8 cellular contexts compared by ENCODE assay signal in the genomic region with DNA sequence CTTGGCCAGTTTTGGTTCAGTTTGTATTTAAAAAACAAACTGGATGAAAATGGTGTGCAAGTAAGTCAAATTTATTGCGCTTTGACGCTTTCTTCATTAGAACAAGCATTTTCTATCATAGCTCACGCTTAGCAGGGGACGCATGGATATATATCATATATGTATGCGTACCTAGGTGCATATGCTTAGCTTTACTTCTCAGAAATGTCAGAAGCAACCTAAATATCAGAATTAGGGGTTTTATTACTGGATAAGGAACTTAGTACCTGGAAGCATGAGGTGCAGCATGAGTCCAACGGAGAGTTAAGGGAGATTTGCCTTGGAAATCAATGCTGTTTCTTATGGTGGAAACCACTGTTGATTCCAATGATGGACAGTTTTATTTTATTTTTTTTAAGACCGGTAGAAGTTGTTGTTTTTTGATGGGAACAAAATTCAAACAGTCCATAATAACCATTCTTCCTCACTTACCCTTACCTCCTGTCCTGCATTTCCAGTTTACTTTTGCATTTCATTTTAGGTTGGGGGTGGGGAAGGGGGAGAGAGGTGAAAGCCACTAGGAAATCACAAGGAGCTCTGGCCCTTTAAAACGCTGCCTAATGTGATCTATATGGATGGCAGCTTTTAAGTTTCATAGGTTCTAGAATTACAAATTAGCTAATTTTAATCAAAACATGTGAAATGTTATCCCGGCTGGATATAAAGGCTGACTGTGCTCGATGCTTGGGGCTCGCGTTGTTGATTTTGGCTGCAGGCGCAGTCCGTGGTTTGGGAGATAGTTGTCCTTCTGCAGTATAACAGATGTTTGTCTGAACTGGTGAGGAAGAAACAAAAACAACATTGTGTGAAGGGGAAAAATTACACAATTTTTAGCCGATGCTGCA. TPM values are rescaled to one million over a fixed set of nuclear protein-coding genes. Genes with fewer than 3 reads are reported as not detected.
DNase-seq lines count a peak whose midpoint lies in the region; ATAC-seq and TF ChIP-seq lines count a peak whose summit lies in the region.

No MANE protein-coding gene starts in this region.

- peaks cover 68% of the 10 kb centered on the region for H3K79me2 ChIP-seq in neural cell (replicated peaks; ENCODE audit: insufficient read depth, low read length)

- H3K4me3 ChIP-seq in CD8-positive, alpha-beta T cell (ENCODE audit: low read depth, low read length) = no peak overlapping the region
- peak overlapping the region; percentile 89 for H3K4me3 ChIP-seq in neural cell (ENCODE audit: low read length)

- H3K27ac Mint-ChIP-seq in CD8-positive, alpha-beta T cell = no peak overlapping the region
- no peak overlapping the region for H3K27ac Mint-ChIP-seq in endothelial cell (ENCODE audit: unreplicated experiment)

- H3K36me3 Mint-ChIP-seq in CD8-positive, alpha-beta T cell = peaks cover 3% of the 10 kb centered on the region
- H3K36me3 Mint-ChIP-seq in endothelial cell (ENCODE audit: low read depth, unreplicated experiment) = peaks cover 4% of the 10 kb centered on the region

- H4K20me1 ChIP-seq in neural cell (ENCODE audit: insufficient read depth) = peaks cover 14% of the 10 kb centered on the region

- H3K27me3 ChIP-seq in CD8-positive, alpha-beta T cell (ENCODE audit: insufficient read depth, low read length) = peaks cover 35% of the 10 kb centered on the region
- peaks cover 5% of the 10 kb centered on the region for H3K27me3 ChIP-seq in neural cell (ENCODE audit: insufficient read depth, low read depth, low read length)

- H3K9ac ChIP-seq in neural cell (ENCODE audit: low read length) = peak overlapping the region; percentile 93

- peak overlapping the region; percentile 94 for H3K4me2 ChIP-seq in neural cell (ENCODE audit: low read length)

- no peak for TF ChIP-seq EP300 in neural cell (conservative IDR thresholded peaks at IDR 0.05; ENCODE audit: poor library complexity, severe bottlenecking)

- no peaks in the 10 kb centered on the region for H3K9me3 ChIP-seq in CD8-positive, alpha-beta T cell (ENCODE audit: low read length)
- no peaks in the 10 kb centered on the region for H3K9me3 ChIP-seq in neural cell (ENCODE audit: low read length)

- no peaks in the 10 kb centered on the region for H3F3A ChIP-seq in neural cell (ENCODE audit: insufficient read depth, low read length, poor library complexity, severe bottlenecking)

- peaks cover 23% of the 10 kb centered on the region for H3K27me3 Mint-ChIP-seq in CD8-positive, alpha-beta T cell (ENCODE audit: low read depth)
- peaks cover 16% of the 10 kb centered on the region for H3K27me3 Mint-ChIP-seq in endothelial cell (ENCODE audit: unreplicated experiment)

- no peaks in the 10 kb centered on the region for H3K9me3 Mint-ChIP-seq in CD8-positive, alpha-beta T cell
- no peaks in the 10 kb centered on the region for H3K9me3 Mint-ChIP-seq in endothelial cell (ENCODE audit: unreplicated experiment)

- no peak for DNase-seq in CD8-positive, alpha-beta T cell
- DNase-seq in NCI-H1105 treated with DMSO at 0.1 percent for 48 hours (lab: John Stamatoyannopoulos, UW) (peak; percentile 37), endothelial cell (ENCODE audit: low spot score) (no peak), HuH-7 (ENCODE audit: low spot score) (no peak), UCSD-AML1 (lab: John Stamatoyannopoulos, UW; ENCODE audit: unreplicated experiment) (no peak), NCI-H1436 treated with DMSO at 0.1 percent for 48 hours (lab: John Stamatoyannopoulos, UW) (no peak)

- TF ChIP-seq CTCF in CD8-positive, alpha-beta T cell (IDR thresholded peaks at IDR 0.05) = no peak
- TF ChIP-seq CTCF in endothelial cell (IDR thresholded peaks at IDR 0.05; ENCODE audit: unreplicated experiment) (no peak), neural cell (IDR thresholded peaks at IDR 0.05; ENCODE audit: poor library complexity, severe bottlenecking) (no peak)

- H3K27ac ChIP-seq in CD8-positive, alpha-beta T cell (ENCODE audit: low read depth, low read length) = no peak overlapping the region
- peak overlapping the region; percentile 93 for H3K27ac ChIP-seq in neural cell (ENCODE audit: low read length)

- no peaks in the 10 kb centered on the region for H3K9me2 ChIP-seq in neural cell (ENCODE audit: insufficient read depth, low read length)

- H2AFZ ChIP-seq in neural cell (ENCODE audit: low read depth, low read length) = no peak overlapping the region

- H3K4me1 ChIP-seq in CD8-positive, alpha-beta T cell (ENCODE audit: insufficient read depth, low read length) = peaks cover 28% of the 10 kb centered on the region

- peak overlapping the region; percentile 87 for H3K4me3 Mint-ChIP-seq in CD8-positive, alpha-beta T cell
- peak overlapping the region; percentile 80 for H3K4me3 Mint-ChIP-seq in endothelial cell (ENCODE audit: unreplicated experiment)

- H3K36me3 ChIP-seq in CD8-positive, alpha-beta T cell (ENCODE audit: insufficient read depth, low read length) = no peaks in the 10 kb centered on the region
- no peaks in the 10 kb centered on the region for H3K36me3 ChIP-seq in neural cell (ENCODE audit: insufficient read depth, low read length)

- ATAC-seq in CD8-positive, alpha-beta T cell = no peak
- ATAC-seq in GM21529 (IDR thresholded peaks at IDR 0.05; ENCODE audit: unreplicated experiment) = no peak

- no peak for TF ChIP-seq RAD21 in neural cell (conservative IDR thresholded peaks at IDR 0.05)

- intact Hi-C loops in CD8-positive, alpha-beta T cell (cut with DNase I, micrococcal nuclease) = no loop called here

- POLR2A ChIA-PET in CD8-positive, alpha-beta T cell (lab: Charles Lee) = interaction anchor here (1.3 kb wide), 1 partner anchor 32 kb away, joined by 4 read pairs; a partner anchor contains a TSS

- CTCF ChIA-PET in CD8-positive, alpha-beta T cell (lab: Charles Lee) = interaction anchor here (0.9 to 1.2 kb wide), 2 partner anchors 13 to 32 kb away, joined by 3 to 4 read pairs; no protein-coding TSS in a partner anchor

- H3K4me1 Mint-ChIP-seq in CD8-positive, alpha-beta T cell (ENCODE audit: low read depth) = peaks cover 18% of the 10 kb centered on the region
- H3K4me1 Mint-ChIP-seq in endothelial cell (ENCODE audit: unreplicated experiment) = peaks cover 32% of the 10 kb centered on the region

TF ChIP-seq in neural cell, 6 proteins besides CTCF, POLR2A, EP300 and RAD21:
- TF ChIP-seq TAF1 (IDR thresholded peaks at IDR 0.05; ENCODE audit: low read depth) (no peak), EZH2 (IDR thresholded peaks at IDR 0.05; ENCODE audit: borderline replicate concordance, insufficient read depth, low read length, poor library complexity, severe bottlenecking) (no peak), MXI1 (conservative IDR thresholded peaks at IDR 0.05; ENCODE audit: poor library complexity, severe bottlenecking) (no peak), SMC3 (conservative IDR thresholded peaks at IDR 0.05; ENCODE audit: poor library complexity) (no peak), POLR2AphosphoS5 (IDR thresholded peaks at IDR 0.05) (no peak)
- TF ChIP-seq, protein P1, sequence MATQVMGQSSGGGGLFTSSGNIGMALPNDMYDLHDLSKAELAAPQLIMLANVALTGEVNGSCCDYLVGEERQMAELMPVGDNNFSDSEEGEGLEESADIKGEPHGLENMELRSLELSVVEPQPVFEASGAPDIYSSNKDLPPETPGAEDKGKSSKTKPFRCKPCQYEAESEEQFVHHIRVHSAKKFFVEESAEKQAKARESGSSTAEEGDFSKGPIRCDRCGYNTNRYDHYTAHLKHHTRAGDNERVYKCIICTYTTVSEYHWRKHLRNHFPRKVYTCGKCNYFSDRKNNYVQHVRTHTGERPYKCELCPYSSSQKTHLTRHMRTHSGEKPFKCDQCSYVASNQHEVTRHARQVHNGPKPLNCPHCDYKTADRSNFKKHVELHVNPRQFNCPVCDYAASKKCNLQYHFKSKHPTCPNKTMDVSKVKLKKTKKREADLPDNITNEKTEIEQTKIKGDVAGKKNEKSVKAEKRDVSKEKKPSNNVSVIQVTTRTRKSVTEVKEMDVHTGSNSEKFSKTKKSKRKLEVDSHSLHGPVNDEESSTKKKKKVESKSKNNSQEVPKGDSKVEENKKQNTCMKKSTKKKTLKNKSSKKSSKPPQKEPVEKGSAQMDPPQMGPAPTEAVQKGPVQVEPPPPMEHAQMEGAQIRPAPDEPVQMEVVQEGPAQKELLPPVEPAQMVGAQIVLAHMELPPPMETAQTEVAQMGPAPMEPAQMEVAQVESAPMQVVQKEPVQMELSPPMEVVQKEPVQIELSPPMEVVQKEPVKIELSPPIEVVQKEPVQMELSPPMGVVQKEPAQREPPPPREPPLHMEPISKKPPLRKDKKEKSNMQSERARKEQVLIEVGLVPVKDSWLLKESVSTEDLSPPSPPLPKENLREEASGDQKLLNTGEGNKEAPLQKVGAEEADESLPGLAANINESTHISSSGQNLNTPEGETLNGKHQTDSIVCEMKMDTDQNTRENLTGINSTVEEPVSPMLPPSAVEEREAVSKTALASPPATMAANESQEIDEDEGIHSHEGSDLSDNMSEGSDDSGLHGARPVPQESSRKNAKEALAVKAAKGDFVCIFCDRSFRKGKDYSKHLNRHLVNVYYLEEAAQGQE (IDR thresholded peaks at IDR 0.05; ENCODE audit: borderline replicate concordance) = no peak

RNA-seq across cellular contexts. Expression of a gene that starts 2.1 kb away (rescaled TPM):
- total RNA-seq in CD8-positive, alpha-beta T cell = under 1 TPM; 0.19 to 0.44 TPM
- 1.5 TPM for total RNA-seq in endothelial cell (ENCODE audit: unreplicated experiment)
- polyA plus RNA-seq in neural cell = 16.4 and 21.6 TPM in 2 replicates
- 47.5 and 60.7 TPM in 2 replicates for polyA minus RNA-seq in neural cell

RNA-seq across cellular contexts. Expression of a gene that starts 32.7 kb away (rescaled TPM):
- 1 to 10 TPM; 3.7 to 4.7 TPM for total RNA-seq in CD8-positive, alpha-beta T cell
- total RNA-seq in endothelial cell (ENCODE audit: unreplicated experiment) = 7.9 TPM
- 4.6 and 5.0 TPM in 2 replicates for polyA plus RNA-seq in neural cell
- polyA minus RNA-seq in neural cell = 8.3 and 10.4 TPM in 2 replicates
